In the genomic region with DNA sequence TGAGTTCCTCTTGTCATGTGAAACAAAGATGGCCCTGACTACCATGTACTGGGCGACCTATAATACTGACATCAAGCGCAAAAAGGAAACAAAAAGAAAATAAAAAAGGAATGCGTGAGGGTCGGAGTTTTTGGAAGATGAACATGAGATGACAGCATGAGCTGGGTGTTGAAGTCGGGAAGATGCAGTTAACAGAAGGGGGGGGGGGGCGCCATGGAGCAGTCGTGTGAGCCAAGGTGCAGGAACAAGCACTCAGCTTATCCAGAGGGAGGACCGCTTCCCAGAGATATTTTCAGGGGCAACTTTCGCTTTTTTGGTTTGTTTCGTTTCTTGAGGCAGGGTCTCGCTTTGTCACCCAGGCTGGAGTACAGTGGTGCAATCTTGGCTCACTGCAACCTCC, we compare ENCODE assay signal across 2 cellular contexts.
TF ChIP-seq lines count a peak whose summit lies in the region.

No MANE protein-coding gene starts in this region.

TF ChIP-seq in SK-N-SH, 30 proteins besides CTCF, POLR2A, EP300 and RAD21 (continued from another document):
- TF ChIP-seq, protein P1, sequence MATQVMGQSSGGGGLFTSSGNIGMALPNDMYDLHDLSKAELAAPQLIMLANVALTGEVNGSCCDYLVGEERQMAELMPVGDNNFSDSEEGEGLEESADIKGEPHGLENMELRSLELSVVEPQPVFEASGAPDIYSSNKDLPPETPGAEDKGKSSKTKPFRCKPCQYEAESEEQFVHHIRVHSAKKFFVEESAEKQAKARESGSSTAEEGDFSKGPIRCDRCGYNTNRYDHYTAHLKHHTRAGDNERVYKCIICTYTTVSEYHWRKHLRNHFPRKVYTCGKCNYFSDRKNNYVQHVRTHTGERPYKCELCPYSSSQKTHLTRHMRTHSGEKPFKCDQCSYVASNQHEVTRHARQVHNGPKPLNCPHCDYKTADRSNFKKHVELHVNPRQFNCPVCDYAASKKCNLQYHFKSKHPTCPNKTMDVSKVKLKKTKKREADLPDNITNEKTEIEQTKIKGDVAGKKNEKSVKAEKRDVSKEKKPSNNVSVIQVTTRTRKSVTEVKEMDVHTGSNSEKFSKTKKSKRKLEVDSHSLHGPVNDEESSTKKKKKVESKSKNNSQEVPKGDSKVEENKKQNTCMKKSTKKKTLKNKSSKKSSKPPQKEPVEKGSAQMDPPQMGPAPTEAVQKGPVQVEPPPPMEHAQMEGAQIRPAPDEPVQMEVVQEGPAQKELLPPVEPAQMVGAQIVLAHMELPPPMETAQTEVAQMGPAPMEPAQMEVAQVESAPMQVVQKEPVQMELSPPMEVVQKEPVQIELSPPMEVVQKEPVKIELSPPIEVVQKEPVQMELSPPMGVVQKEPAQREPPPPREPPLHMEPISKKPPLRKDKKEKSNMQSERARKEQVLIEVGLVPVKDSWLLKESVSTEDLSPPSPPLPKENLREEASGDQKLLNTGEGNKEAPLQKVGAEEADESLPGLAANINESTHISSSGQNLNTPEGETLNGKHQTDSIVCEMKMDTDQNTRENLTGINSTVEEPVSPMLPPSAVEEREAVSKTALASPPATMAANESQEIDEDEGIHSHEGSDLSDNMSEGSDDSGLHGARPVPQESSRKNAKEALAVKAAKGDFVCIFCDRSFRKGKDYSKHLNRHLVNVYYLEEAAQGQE (IDR thresholded peaks at IDR 0.05; ENCODE audit: low read depth, low read length) = no peak

TF ChIP-seq in SK-N-SH treated with all-trans-retinoic acid at 6 μM for 48 hours, 23 proteins besides CTCF, POLR2A, EP300 and RAD21 (continued from another document):
- TF ChIP-seq, protein P2, sequence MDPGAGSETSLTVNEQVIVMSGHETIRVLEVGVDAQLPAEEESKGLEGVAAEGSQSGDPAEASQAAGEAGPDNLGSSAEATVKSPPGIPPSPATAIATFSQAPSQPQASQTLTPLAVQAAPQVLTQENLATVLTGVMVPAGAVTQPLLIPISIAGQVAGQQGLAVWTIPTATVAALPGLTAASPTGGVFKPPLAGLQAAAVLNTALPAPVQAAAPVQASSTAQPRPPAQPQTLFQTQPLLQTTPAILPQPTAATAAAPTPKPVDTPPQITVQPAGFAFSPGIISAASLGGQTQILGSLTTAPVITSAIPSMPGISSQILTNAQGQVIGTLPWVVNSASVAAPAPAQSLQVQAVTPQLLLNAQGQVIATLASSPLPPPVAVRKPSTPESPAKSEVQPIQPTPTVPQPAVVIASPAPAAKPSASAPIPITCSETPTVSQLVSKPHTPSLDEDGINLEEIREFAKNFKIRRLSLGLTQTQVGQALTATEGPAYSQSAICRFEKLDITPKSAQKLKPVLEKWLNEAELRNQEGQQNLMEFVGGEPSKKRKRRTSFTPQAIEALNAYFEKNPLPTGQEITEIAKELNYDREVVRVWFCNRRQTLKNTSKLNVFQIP (CRISPR knock-in tag; IDR thresholded peaks at IDR 0.05; ENCODE audit: borderline replicate concordance, low read depth) = no peak
- no peak for TF ChIP-seq ZNF70 (CRISPR knock-in tag; IDR thresholded peaks at IDR 0.05)
- no peak for TF ChIP-seq PPARA (CRISPR knock-in tag; IDR thresholded peaks at IDR 0.05; ENCODE audit: borderline replicate concordance)
- no peak for TF ChIP-seq RARB (CRISPR knock-in tag; IDR thresholded peaks at IDR 0.05)
- TF ChIP-seq TOX (CRISPR knock-in tag; IDR thresholded peaks at IDR 0.05; ENCODE audit: borderline replicate concordance) = no peak
- TF ChIP-seq ISL1 (CRISPR knock-in tag; IDR thresholded peaks at IDR 0.05) = no peak
- TF ChIP-seq CSDC2 (CRISPR knock-in tag; IDR thresholded peaks at IDR 0.05) = no peak
- TF ChIP-seq TCF4 (CRISPR knock-in tag; IDR thresholded peaks at IDR 0.05; ENCODE audit: borderline replicate concordance) = no peak
